ENCODE assay signal across 11 cellular contexts in genomic region chr1:173507847-173508209, GRCh38. TPM values are rescaled to one million over a fixed set of nuclear protein-coding genes. Genes with fewer than 3 reads are reported as not detected.
DNase-seq lines count a peak whose midpoint lies in the region; ATAC-seq and TF ChIP-seq lines count a peak whose summit lies in the region.
"Had no signal": no experiment of that assay in that cellular context is flagged by ENCODE, and none has a peak within 500 bp of the region (broad histone marks: within the 10 kb centered on the region; RNA-seq: fewer than 3 reads in every experiment).

No MANE protein-coding gene starts in this region.

- peak overlapping the region; percentile 84 for H3K27ac Mint-ChIP-seq in nephron progenitor cell
- no peak overlapping the region for H3K27ac Mint-ChIP-seq in activated naive CD8-positive, alpha-beta T cell treated with anti-CD3 and anti-CD28 coated beads for 36 hours
- H3K27ac Mint-ChIP-seq: activated naive CD8-positive, alpha-beta T cell treated with anti-CD3 and anti-CD28 coated beads, Interleukin-2, amount 10 ng/mL, durations not matched to agents 7 days and 5 days had no signal

- H3K36me3 ChIP-seq in ACC112 (ENCODE audit: insufficient read depth, low read length), result no peaks in the 10 kb centered on the region
- no peaks in the 10 kb centered on the region for H3K36me3 ChIP-seq in MG63
- H3K36me3 ChIP-seq in esophagus (ENCODE audit: control insufficient read depth in 2 of 2, insufficient read depth in 2 of 2, low read length in 1 of 2), result no peaks in the 10 kb centered on the region

- H3K4me3 ChIP-seq in ACC112 (ENCODE audit: low read depth, low read length), result no peak overlapping the region
- H3K4me3 ChIP-seq in MG63, result no peak overlapping the region
- H3K4me3 ChIP-seq in esophagus (ENCODE audit: low read depth in 1 of 2, low read length in 2 of 2), result no peak overlapping the region

- peaks cover 7% of the 10 kb centered on the region for H3K27me3 Mint-ChIP-seq in nephron progenitor cell (ENCODE audit: low read depth, poor library complexity)
- peaks cover 2% of the 10 kb centered on the region for H3K27me3 Mint-ChIP-seq in activated naive CD8-positive, alpha-beta T cell treated with anti-CD3 and anti-CD28 coated beads for 36 hours

- H3K79me2 ChIP-seq in ACC112 (ENCODE audit: control insufficient read depth, insufficient read depth, low read length, unreplicated experiment), result no peaks in the 10 kb centered on the region

- H3K9me3 Mint-ChIP-seq in nephron progenitor cell, result no peaks in the 10 kb centered on the region
- no peaks in the 10 kb centered on the region for H3K9me3 Mint-ChIP-seq in activated naive CD8-positive, alpha-beta T cell treated with anti-CD3 and anti-CD28 coated beads for 36 hours

- peaks cover 16% of the 10 kb centered on the region for H3K4me1 ChIP-seq in ACC112 (ENCODE audit: control insufficient read depth, insufficient read depth, low read length, unreplicated experiment)
- H3K4me1 ChIP-seq in esophagus (ENCODE audit: control insufficient read depth in 2 of 2, insufficient read depth in 2 of 2, low read length in 1 of 2), result peaks cover 0 to 4% of the 10 kb centered on the region in 2 donors

- H3K4me1 Mint-ChIP-seq in nephron progenitor cell, result peaks cover 25% of the 10 kb centered on the region
- no peaks in the 10 kb centered on the region for H3K4me1 Mint-ChIP-seq in activated naive CD8-positive, alpha-beta T cell treated with anti-CD3 and anti-CD28 coated beads for 36 hours
- H3K4me1 Mint-ChIP-seq: activated naive CD8-positive, alpha-beta T cell treated with anti-CD3 and anti-CD28 coated beads, Interleukin-2, amount 10 ng/mL, durations not matched to agents 7 days and 5 days had no signal

- 63 to 77% methylated on average over 3 of the region's 3 CpGs for WGBS in esophagus, 2 donors

- no peak for TF ChIP-seq CTCF in nephron progenitor cell (IDR thresholded peaks at IDR 0.05)
- no peak for TF ChIP-seq CTCF in GM13977 (IDR thresholded peaks at IDR 0.05; ENCODE audit: extremely low read depth, insufficient read depth, missing control alignments)

- ATAC-seq in GM18868 (IDR thresholded peaks at IDR 0.05; ENCODE audit: unreplicated experiment), result no peak
- ATAC-seq: right cardiac atrium had no signal

- H3K36me3 Mint-ChIP-seq in nephron progenitor cell (ENCODE audit: low read depth), result no peaks in the 10 kb centered on the region
- H3K36me3 Mint-ChIP-seq in activated naive CD8-positive, alpha-beta T cell treated with anti-CD3 and anti-CD28 coated beads for 36 hours, result no peaks in the 10 kb centered on the region

- H3K27ac ChIP-seq in ACC112 (ENCODE audit: low read depth, low read length) (peak overlapping the region; percentile 27; the same call in 1 of the 2 replicates), esophagus (ENCODE audit: low read depth in 2 of 2, low read length in 1 of 2) (peak overlapping the region; percentile 73 to 78)

- peak overlapping the region; percentile 76 for H2AFZ ChIP-seq in ACC112 (ENCODE audit: low read length, unreplicated experiment)

- no peak overlapping the region for H3K4me3 Mint-ChIP-seq in nephron progenitor cell
- H3K4me3 Mint-ChIP-seq in activated naive CD8-positive, alpha-beta T cell treated with anti-CD3 and anti-CD28 coated beads for 36 hours, result no peak overlapping the region
- H3K4me3 Mint-ChIP-seq: activated naive CD8-positive, alpha-beta T cell treated with anti-CD3 and anti-CD28 coated beads, Interleukin-2, amount 10 ng/mL, durations not matched to agents 7 days and 5 days had no signal

- in situ Hi-C loops in GM13977 (cut with MboI; ENCODE audit: low pct_unique_long_range_greater_than_20kb, low sequenced_read_pairs, unreplicated experiment), result no loop called here

- H3K27me3 ChIP-seq in ACC112 (ENCODE audit: insufficient read depth, low read length) (no peaks in the 10 kb centered on the region), MG63 (no peaks in the 10 kb centered on the region), esophagus (ENCODE audit: control insufficient read depth in 1 of 2, insufficient read depth in 2 of 2, low read length in 2 of 2) (no peaks in the 10 kb centered on the region)

- H3K9me3 ChIP-seq in MG63, result no peaks in the 10 kb centered on the region
- H3K9me3 ChIP-seq in esophagus (ENCODE audit: control insufficient read depth in 2 of 2, insufficient read depth in 1 of 2, low read depth in 1 of 2, low read length in 1 of 2), result peaks cover 0 to 2% of the 10 kb centered on the region in 2 donors

- peak; percentile 13 for DNase-seq in MG63
- no peak for DNase-seq in nephron progenitor cell
- DNase-seq in CD1c-positive myeloid dendritic cell (ENCODE audit: extremely low spot score), result no peak
- DNase-seq in activated naive CD8-positive, alpha-beta T cell treated with anti-CD3 and anti-CD28 coated beads for 36 hours, result no peak
- DNase-seq in GM13977 (ENCODE audit: low spot score), result no peak
- DNase-seq: activated naive CD8-positive, alpha-beta T cell treated with anti-CD3 and anti-CD28 coated beads, Interleukin-2, amount 10 ng/mL, durations not matched to agents 7 days and 5 days; dermis blood vessel endothelial cell; right cardiac atrium had no signal

RNA-seq across cellular contexts. Expression of gene PRDX6, which starts 30.7 kb away (rescaled TPM):
- 170 and 232 TPM in 2 replicates for total RNA-seq in MG63 (2014; rRNA removed; shearing (Covaris generic); ENCODE audit: low replicate concordance)
- polyA plus RNA-seq in esophagus, result 100 to 1,000 TPM; 198 to 221 TPM
- 100 to 1,000 TPM; 168 to 175 TPM for total RNA-seq in activated naive CD8-positive, alpha-beta T cell treated with anti-CD3 and anti-CD28 coated beads for 36 hours
